26 cellular contexts compared by ENCODE assay signal in genomic region chr21:28016571-28016970, GRCh38.
"Had no signal": no experiment of that assay in that cellular context is flagged by ENCODE, and none has a peak within 500 bp of the region (broad histone marks: within the 10 kb centered on the region; RNA-seq: fewer than 3 reads in every experiment).

No MANE protein-coding gene starts in this region.

- H3K9me3 ChIP-seq: adrenal gland, ascending aorta, heart left ventricle, left ventricle myocardium inferior, neutrophil, ovary, stomach, thyroid gland, upper lobe of left lung, vagina had no signal

- H3K27me3 ChIP-seq: adrenal gland, ascending aorta, foreskin keratinocyte, heart left ventricle, neutrophil, ovary, stomach, thyroid gland, upper lobe of left lung, vagina had no signal

- H3K4me3 ChIP-seq: adrenal gland, ascending aorta, heart left ventricle, left ventricle myocardium inferior, lung, ovary, stomach, thyroid gland, upper lobe of left lung, vagina had no signal

- DNase-seq: activated CD4-positive, alpha-beta memory T cell treated with anti-CD3 and anti-CD28 coated beads for 36 hours; activated CD4-positive, alpha-beta T cell treated with anti-CD3 and anti-CD28 coated beads for 48 hours; activated CD8-positive, alpha-beta memory T cell treated with anti-CD3 and anti-CD28 coated beads, Interleukin-2, amount 50 U/mL, for 4 hours; activated effector memory CD4-positive, alpha-beta T cell treated with anti-CD3 and anti-CD28 coated beads, Interleukin-2, amount 50 U/mL, for 16 hours; activated naive CD4-positive, alpha-beta T cell treated with anti-CD3 and anti-CD28 coated beads for 36 hours; activated naive CD8-positive, alpha-beta T cell treated with anti-CD3 and anti-CD28 coated beads for 36 hours; activated T-cell treated with anti-CD3 and anti-CD28 coated beads, Interleukin-2, amount 50 U/mL, for 1 hour; adrenal gland; caudate nucleus; heart left ventricle; hypothalamus; immature natural killer cell; left ventricle myocardium inferior; ovary; small intestine; stimulated activated CD4-positive, alpha-beta T cell treated with anti-CD3 and anti-CD28 coated beads, Interleukin-4, amount 100 ng/mL, for 4 hours; stimulated activated CD8-positive, alpha-beta memory T cell treated with anti-CD3 and anti-CD28 coated beads, Interleukin-4, amount 100 ng/mL, for 48 hours; stomach; thyroid gland; upper lobe of left lung; WERI-Rb-1 had no signal

- H3K27ac ChIP-seq: adrenal gland, ascending aorta, foreskin keratinocyte, heart left ventricle, left ventricle myocardium inferior, neutrophil, ovary, stomach, thyroid gland, upper lobe of left lung, vagina, WERI-Rb-1 had no signal

- H3K36me3 ChIP-seq: adrenal gland, ascending aorta, heart left ventricle, left ventricle myocardium inferior, neutrophil, ovary, stomach, thyroid gland, upper lobe of left lung, vagina, WERI-Rb-1 had no signal

- H3K4me1 ChIP-seq: adrenal gland, ascending aorta, foreskin keratinocyte, thyroid gland, upper lobe of left lung, vagina had no signal
